ENCODE assay signal across 20 cellular contexts in the genomic region with DNA sequence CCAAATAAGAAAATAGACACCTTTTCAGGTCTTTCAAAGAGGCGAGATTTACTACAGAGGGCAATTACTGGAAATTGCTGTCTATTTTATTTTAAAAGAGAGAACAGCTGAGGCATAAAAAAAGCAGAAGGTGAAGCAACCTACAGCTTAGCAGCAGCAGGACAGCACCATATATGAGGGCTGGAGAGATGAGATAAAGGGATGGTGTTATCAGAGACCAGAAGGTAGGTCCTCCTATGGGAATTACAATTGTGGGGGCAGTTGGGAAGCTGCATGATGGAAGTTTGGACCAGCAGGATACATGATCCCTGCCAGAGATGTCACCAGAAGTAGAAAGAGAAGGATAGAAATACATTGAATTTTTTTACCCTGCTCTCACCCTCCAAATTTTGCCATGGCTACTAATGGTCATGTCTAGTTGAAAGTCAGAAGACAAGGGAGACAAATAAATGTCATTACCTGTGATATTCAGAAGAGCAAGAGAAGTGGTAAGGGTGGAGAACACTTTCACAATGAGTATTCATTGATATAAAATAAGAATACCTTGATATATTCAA.
DNase-seq lines count a peak whose midpoint lies in the region; FAIRE-seq and TF ChIP-seq lines count a peak whose summit lies in the region.
"Had no signal": no experiment of that assay in that cellular context is flagged by ENCODE, and none has a peak within 500 bp of the region (broad histone marks: within the 10 kb centered on the region; RNA-seq: fewer than 3 reads in every experiment).

No MANE protein-coding gene starts in this region.

- H3K36me3 ChIP-seq in mesendoderm (ENCODE audit: control insufficient read depth, insufficient read depth, low read length): no peaks in the 10 kb centered on the region
- H3K36me3 ChIP-seq: BE2C had no signal

- no peak overlapping the region for H2BK15ac ChIP-seq in mesendoderm (replicated peaks; ENCODE audit: low read depth)

- no peak overlapping the region for H3K4me3 ChIP-seq in mesendoderm (ENCODE audit: low read length)

- H3K56ac ChIP-seq in mesendoderm (ENCODE audit: low read length): no peak overlapping the region

- H2AK5ac ChIP-seq in mesendoderm (ENCODE audit: low read length): no peak overlapping the region

- no peak overlapping the region for H3K4me2 ChIP-seq in mesendoderm (ENCODE audit: low read length)

- no peaks in the 10 kb centered on the region for H3K79me1 ChIP-seq in mesendoderm (ENCODE audit: low read length)

- H3K4ac ChIP-seq in mesendoderm (ENCODE audit: low read depth, low read length): no peak overlapping the region

- H3K79me2 ChIP-seq in mesendoderm (ENCODE audit: control insufficient read depth, insufficient read depth, low read length): no peaks in the 10 kb centered on the region

- DNase-seq in NCI-H2171 (lab: John Stamatoyannopoulos, UW) (peak; percentile 83), NCI-H2227 (lab: John Stamatoyannopoulos, UW; ENCODE audit: unreplicated experiment) (peak; percentile 41), NCI-H82 treated with DMSO at 0.1 percent for 48 hours (lab: John Stamatoyannopoulos, UW; ENCODE audit: unreplicated experiment) (peak; percentile 70), mesendoderm (peak; percentile 70), D721Med (ENCODE audit: insufficient read length, low spot score) (no peak)
- no peak for DNase-seq in activated CD4-positive, CD25-positive, alpha-beta regulatory T cell treated with anti-CD3 and anti-CD28 coated beads, Interleukin-2, amount 50 U/mL, for 72 hours
- no peak for DNase-seq in activated CD4-positive, CD25-positive, alpha-beta regulatory T cell (lab: John Stamatoyannopoulos, UW)
- DNase-seq: ACHN; BE2C; C1 segment of cervical spinal cord; CD4-positive, CD25-positive, alpha-beta regulatory T cell; CD8-positive, alpha-beta memory T cell; COR-L47; DMS153; DMS79; GDM1; H9 had no signal

- H3K18ac ChIP-seq in mesendoderm (ENCODE audit: low read length): no peak overlapping the region

- FAIRE-seq in D721Med (lab: Jason Lieb, UNC): no peak
- FAIRE-seq: GM12892, GM18507, H1 had no signal

- no peak overlapping the region for H4K8ac ChIP-seq in mesendoderm (ENCODE audit: low read depth, low read length)

- H2BK5ac ChIP-seq in mesendoderm (ENCODE audit: low read length): no peak overlapping the region

- H3K27me3 ChIP-seq in mesendoderm (ENCODE audit: insufficient read depth, low read length, poor library complexity): no peaks in the 10 kb centered on the region
- H3K27me3 ChIP-seq: BE2C had no signal

- WGBS in mesendoderm (ENCODE audit: extremely low coverage, insufficient coverage, low lambda C conversion rate): no CpG with 5 or more reads among the region's 1 CpG

- peaks cover 2% of the 10 kb centered on the region for H3K4me1 ChIP-seq in mesendoderm (ENCODE audit: control insufficient read depth, low read depth, low read length)
- H3K4me1 ChIP-seq: BE2C had no signal

- no peak overlapping the region for H2BK120ac ChIP-seq in mesendoderm (ENCODE audit: low read depth, low read length)

- H3K23ac ChIP-seq in mesendoderm (ENCODE audit: low read length): no peak overlapping the region

- H4K5ac ChIP-seq in mesendoderm (ENCODE audit: low read length): no peak overlapping the region

- no peak overlapping the region for H3K9ac ChIP-seq in mesendoderm (ENCODE audit: low read length)

- no peak for TF ChIP-seq CTCF in D721Med (IDR thresholded peaks at IDR 0.05; ENCODE audit: insufficient read depth, missing control alignments)

- no peak overlapping the region for H3K27ac ChIP-seq in mesendoderm (ENCODE audit: low read depth, low read length)

Comparison
In these comparisons a context has a peak if more than half of its experiments do, and no peak if none do; other contexts are left out.
1. DNase-seq: peak in NCI-H2171 (single experiment), NCI-H2227 (single experiment), NCI-H82 treated with DMSO at 0.1 percent for 48 hours (single experiment) and mesendoderm (single experiment); none in activated CD4-positive, CD25-positive, alpha-beta regulatory T cell treated with anti-CD3 and anti-CD28 coated beads, Interleukin-2, amount 50 U/mL, for 72 hours (single experiment), activated CD4-positive, CD25-positive, alpha-beta regulatory T cell (0 of 4) and D721Med (single experiment).